9 cellular contexts compared by ENCODE assay signal in the genomic region with DNA sequence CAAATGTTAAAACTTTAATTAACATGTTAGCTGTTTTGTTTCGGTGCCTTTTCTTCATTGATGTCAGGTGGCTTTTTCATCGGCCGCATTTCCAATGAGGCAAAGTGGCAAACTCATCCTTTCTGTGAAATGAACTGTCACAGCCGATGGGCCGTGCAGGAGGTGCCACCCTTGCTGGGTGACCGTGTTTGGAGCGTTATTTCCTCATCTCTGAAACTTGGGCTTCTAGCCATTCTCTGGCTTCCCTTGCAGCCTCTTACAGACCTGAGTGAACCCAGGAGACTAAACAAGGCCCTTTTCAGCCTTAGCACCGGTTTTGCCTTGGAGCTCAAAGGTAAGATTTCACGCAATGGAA. TPM values are rescaled to one million over a fixed set of nuclear protein-coding genes. Genes with fewer than 3 reads are reported as not detected.
A peak's percentile ranks its signal among the peaks of the same experiment; 100 is the strongest.
DNase-seq lines count a peak whose midpoint lies in the region; ATAC-seq, FAIRE-seq and TF ChIP-seq lines count a peak whose summit lies in the region.
"Had no signal": no experiment of that assay in that cellular context is flagged by ENCODE, and none has a peak within 500 bp of the region (broad histone marks: within the 10 kb centered on the region; RNA-seq: fewer than 3 reads in every experiment).

No MANE protein-coding gene starts in this region.

- H3K4me3 ChIP-seq in DND-41 (ENCODE audit: low read depth in 1 of 2, low read length in 2 of 2) (peak overlapping the region in 1 of 2 experiments; percentile 47; a peak in 2 of 4 replicates), OCI-LY1 (ENCODE audit: low read depth, low read length, poor library complexity, severe bottlenecking) (peak overlapping the region; percentile 7), fibroblast of villous mesenchyme (ENCODE audit: low read depth, low read length) (peak overlapping the region; percentile 10), pancreas (peak overlapping the region in 2 of 4 donors; percentile 25 to 32)

- no peaks in the 10 kb centered on the region for H3K9me2 ChIP-seq in OCI-LY1 (ENCODE audit: low read depth, low read length)

- 11 to 20% methylated on average over 9 of the region's 9 CpGs for whole genome bisulfite sequencing in pancreas, 2 donors

- H3K9me3 ChIP-seq in DND-41 (ENCODE audit: insufficient read depth, low read length, severe bottlenecking) (no peaks in the 10 kb centered on the region), OCI-LY1 (ENCODE audit: low read length) (no peaks in the 10 kb centered on the region), pancreas (no peaks in the 10 kb centered on the region)

- ATAC-seq in DND-41 (ENCODE audit: insufficient read depth, low read depth) = peak; percentile 21; the same call in 1 of the 3 replicates
- ATAC-seq in pancreas = peak; percentile 60 to 81 (median 75)
- ATAC-seq in GM21529 (IDR thresholded peaks at IDR 0.05; ENCODE audit: unreplicated experiment) = no peak

- no peaks in the 10 kb centered on the region for H3K36me3 ChIP-seq in DND-41 (ENCODE audit: insufficient read depth, low read length)
- no peaks in the 10 kb centered on the region for H3K36me3 ChIP-seq in OCI-LY1 (ENCODE audit: insufficient read depth, low read length)
- H3K36me3 ChIP-seq in pancreas = no peaks in the 10 kb centered on the region

- DNase-seq in DND-41 (no peak), fibroblast of villous mesenchyme (ENCODE audit: low read depth) (no peak), pancreas (no peak), GM13977 (ENCODE audit: low spot score) (no peak)
- no peak for DNase-seq in stimulated activated CD8-positive, alpha-beta memory T cell treated with anti-CD3 and anti-CD28 coated beads, Interleukin-4, amount 100 ng/mL, for 48 hours
- DNase-seq in activated CD4-positive, alpha-beta T cell treated with anti-CD3 and anti-CD28 coated beads for 1 hour = no peak

- peak overlapping the region; percentile 70 for H2AFZ ChIP-seq in DND-41 (ENCODE audit: low read depth, low read length)
- no peak overlapping the region for H2AFZ ChIP-seq in OCI-LY1 (ENCODE audit: low read length)

- peak overlapping the region; percentile 56; the same call in 1 of the 2 replicates for H3K27ac ChIP-seq in DND-41 (ENCODE audit: low read length)
- no peak overlapping the region for H3K27ac ChIP-seq in OCI-LY1 (ENCODE audit: low read depth, low read length, poor library complexity, severe bottlenecking)
- H3K27ac ChIP-seq in pancreas = no peak overlapping the region

- no peak for FAIRE-seq in pancreas (lab: Jason Lieb, UNC)

- no peaks in the 10 kb centered on the region for H3F3A ChIP-seq in OCI-LY1 (ENCODE audit: insufficient read depth, low read length)

- H3K27me3 ChIP-seq in DND-41 (ENCODE audit: insufficient read depth, low read length, poor library complexity) (no peaks in the 10 kb centered on the region), OCI-LY1 (ENCODE audit: insufficient read depth, low read length) (no peaks in the 10 kb centered on the region), pancreas (no peaks in the 10 kb centered on the region)

- H3K9ac ChIP-seq in DND-41 (ENCODE audit: low read depth, low read length) (peak overlapping the region; percentile 41), OCI-LY1 (ENCODE audit: low read length) (no peak overlapping the region)

- H3K4me2 ChIP-seq in DND-41 (ENCODE audit: insufficient read depth, low read length) (peak overlapping the region; percentile 66), OCI-LY1 (ENCODE audit: low read length) (peak overlapping the region; percentile 49; the same call in 1 of the 2 replicates)

- in situ Hi-C loops in GM13977 (cut with MboI; ENCODE audit: low pct_unique_long_range_greater_than_20kb, low sequenced_read_pairs, unreplicated experiment) = loop anchor here (10.0 kb wide), 1 partner anchor 418 kb away; no protein-coding TSS in a partner anchor

- no peaks in the 10 kb centered on the region for H4K20me1 ChIP-seq in DND-41 (ENCODE audit: insufficient read depth, low read length)
- no peaks in the 10 kb centered on the region for H4K20me1 ChIP-seq in OCI-LY1 (ENCODE audit: insufficient read depth, low read length)

- TF ChIP-seq CTCF in DND-41 (IDR thresholded peaks at IDR 0.05; ENCODE audit: borderline replicate concordance, extremely low read depth, low read length, poor library complexity, severe bottlenecking) (no peak), OCI-LY1 (IDR thresholded peaks at IDR 0.05; ENCODE audit: low read length) (no peak), fibroblast of villous mesenchyme (IDR thresholded peaks at IDR 0.05; ENCODE audit: insufficient read depth, low read depth, low read length) (no peak), pancreas (IDR thresholded peaks at IDR 0.05) (no peak), GM13977 (IDR thresholded peaks at IDR 0.05; ENCODE audit: extremely low read depth, insufficient read depth, missing control alignments) (no peak)

- H3K79me2 ChIP-seq in DND-41 (ENCODE audit: insufficient read depth, low read length) (no peaks in the 10 kb centered on the region), OCI-LY1 (ENCODE audit: insufficient read depth, low read length) (no peaks in the 10 kb centered on the region)

- H3K4me1 ChIP-seq in DND-41 (ENCODE audit: insufficient read depth, low read length) (peaks cover 10% of the 10 kb centered on the region), OCI-LY1 (ENCODE audit: insufficient read depth, low read length, severe bottlenecking) (peaks cover 6% of the 10 kb centered on the region), pancreas (no peaks in the 10 kb centered on the region)

- intact Hi-C loops in pancreas (cut with DNase I) = loop anchor here (5.0 to 10.0 kb wide), 3 partner anchors 148 to 418 kb away; no protein-coding TSS in a partner anchor

RNA-seq across cellular contexts. Expression of gene PRSS54, which starts 42.2 kb away (rescaled TPM):
- total RNA-seq in fibroblast of villous mesenchyme (not detected in 2 replicates), pancreas (not detected)
- polyA plus RNA-seq in pancreas = not detected
- total RNA-seq: temporal lobe had no signal

RNA-seq across cellular contexts. Expression of gene GINS3, which starts 55.2 kb away (rescaled TPM):
- total RNA-seq in fibroblast of villous mesenchyme = 2.6 and 4.7 TPM in 2 replicates
- 1 to 10 TPM in 2 of 6 donors, under 1 TPM in 4; 0.56 to 1.5 (median 0.72) TPM for total RNA-seq in pancreas
- polyA plus RNA-seq in pancreas = 1 to 10 TPM in 1 of 2 donors, under 1 TPM in 1; 0.99 to 2.0 TPM
